In genomic region chr2:17355608-17356329, GRCh38 we compare ENCODE assay signal across 11 cellular contexts.
DNase-seq lines count a peak whose midpoint lies in the region; ATAC-seq and TF ChIP-seq lines count a peak whose summit lies in the region.
"Had no signal": no experiment of that assay in that cellular context is flagged by ENCODE, and none has a peak within 500 bp of the region (broad histone marks: within the 10 kb centered on the region; RNA-seq: fewer than 3 reads in every experiment).

No MANE protein-coding gene starts in this region.

- H3K4me3 ChIP-seq in fibroblast of the aortic adventitia (ENCODE audit: low read depth, low read length), result no peak overlapping the region
- H3K4me3 ChIP-seq: BLaER1 treated with 17β-estradiol and CSF1 and Interleukin-3, amounts not matched to agents 10 nM and 100 nM; dorsolateral prefrontal cortex had no signal

- DNase-seq in fibroblast of the aortic adventitia (ENCODE audit: low read depth) (peak; percentile 9), putamen (ENCODE audit: low spot score) (no peak), midbrain (lab: John Stamatoyannopoulos, UW) (no peak), omental fat pad (ENCODE audit: low spot score) (no peak)
- DNase-seq: activated gamma-delta T cell, dorsolateral prefrontal cortex had no signal

- TF ChIP-seq CTCF in fibroblast of the aortic adventitia (IDR thresholded peaks at IDR 0.05; ENCODE audit: insufficient read depth, low read length), result no peak
- no peak for TF ChIP-seq CTCF in omental fat pad (IDR thresholded peaks at IDR 0.05)

- ATAC-seq in GM18517 (IDR thresholded peaks at IDR 0.05; ENCODE audit: unreplicated experiment), result peak; percentile 98
- ATAC-seq in GM21529 (IDR thresholded peaks at IDR 0.05; ENCODE audit: unreplicated experiment), result peak; percentile 95
- ATAC-seq in HG03159 (IDR thresholded peaks at IDR 0.05; ENCODE audit: unreplicated experiment), result peak; percentile 94
- no peak for ATAC-seq in omental fat pad (ENCODE audit: low FRiP score)
- ATAC-seq in esophagus mucosa, result no peak

Comparison
In these comparisons a context has a peak if more than half of its experiments do, and no peak if none do; other contexts are left out.
1. ATAC-seq: peak in GM18517 (single experiment), GM21529 (single experiment) and HG03159 (single experiment); none in omental fat pad (single experiment) and esophagus mucosa (single experiment).